Comparison of ENCODE assay signal across 8 cellular contexts in the genomic region with DNA sequence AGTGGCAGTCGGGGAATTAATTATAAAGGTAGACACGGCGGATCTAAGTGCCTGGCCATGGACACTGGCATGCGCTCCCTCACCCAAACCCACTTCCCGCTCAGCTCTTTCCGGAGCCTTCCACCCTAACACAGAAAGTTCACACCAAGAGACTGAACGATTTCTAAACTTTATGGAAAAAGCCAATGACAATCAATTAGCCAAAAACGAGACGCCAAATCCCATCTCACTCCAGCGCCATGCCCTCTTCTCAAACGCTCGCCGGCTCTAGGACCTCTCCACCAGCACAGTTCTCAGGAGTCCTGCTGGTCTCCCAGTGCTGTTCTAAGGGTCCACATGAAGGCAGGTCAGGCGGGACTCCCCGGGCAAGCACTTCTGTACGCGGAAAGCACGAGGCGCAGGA. TPM values are rescaled to one million over a fixed set of nuclear protein-coding genes. Genes with fewer than 3 reads are reported as not detected.
DNase-seq lines count a peak whose midpoint lies in the region; ATAC-seq and TF ChIP-seq lines count a peak whose summit lies in the region.

No MANE protein-coding gene starts in this region.

- H3K27ac Mint-ChIP-seq in dendritic cell treated with granulocyte-macrophage colony-stimulating factor and Interleukin-4, amounts not matched to agents 40 ng/mL and 50 ng/mL, for 4 days: peak overlapping the region; percentile 95
- peak overlapping the region; percentile 93 to 99 (median 98) for H3K27ac Mint-ChIP-seq in naive thymus-derived CD8-positive, alpha-beta T cell

- intact Hi-C loops in dendritic cell treated with granulocyte-macrophage colony-stimulating factor and Interleukin-4, amounts not matched to agents 40 ng/mL and 50 ng/mL, for 4 days (cut with micrococcal nuclease): loop anchor here (1.0 to 10.0 kb wide), 5 partner anchors 30 to 519 kb away; a partner anchor contains a TSS

- H3K4me3 ChIP-seq in LNCaP clone FGC (ENCODE audit: low read depth, low read length): peak overlapping the region; percentile 91

- H3K27me3 Mint-ChIP-seq in dendritic cell treated with granulocyte-macrophage colony-stimulating factor and Interleukin-4, amounts not matched to agents 40 ng/mL and 50 ng/mL, for 4 days: no peaks in the 10 kb centered on the region
- no peaks in the 10 kb centered on the region for H3K27me3 Mint-ChIP-seq in naive thymus-derived CD8-positive, alpha-beta T cell

- TF ChIP-seq CTCF in LNCaP clone FGC (IDR thresholded peaks at IDR 0.05; ENCODE audit: control insufficient read depth, extremely low read depth, insufficient read depth): no peak

- ATAC-seq in naive thymus-derived CD8-positive, alpha-beta T cell: peak; percentile 0 to 2
- no peak for ATAC-seq in GM21381 (IDR thresholded peaks at IDR 0.05; ENCODE audit: unreplicated experiment)

- H3K4me1 Mint-ChIP-seq in dendritic cell treated with granulocyte-macrophage colony-stimulating factor and Interleukin-4, amounts not matched to agents 40 ng/mL and 50 ng/mL, for 4 days (ENCODE audit: low read depth): peaks cover 22% of the 10 kb centered on the region
- peaks cover 11 to 31% (median 26%) of the 10 kb centered on the region in 4 donors for H3K4me1 Mint-ChIP-seq in naive thymus-derived CD8-positive, alpha-beta T cell

- H3K9me3 Mint-ChIP-seq in dendritic cell treated with granulocyte-macrophage colony-stimulating factor and Interleukin-4, amounts not matched to agents 40 ng/mL and 50 ng/mL, for 4 days: no peaks in the 10 kb centered on the region
- no peaks in the 10 kb centered on the region for H3K9me3 Mint-ChIP-seq in naive thymus-derived CD8-positive, alpha-beta T cell

- DNase-seq in NOMO-1 (lab: John Stamatoyannopoulos, UW; ENCODE audit: unreplicated experiment in 2 of 2): peak; percentile 10 to 18
- no peak for DNase-seq in NOMO-1 treated with DMSO at 0.1 percent for 48 hours (lab: John Stamatoyannopoulos, UW; ENCODE audit: unreplicated experiment)
- no peak for DNase-seq in LNCaP clone FGC (ENCODE audit: low read depth)
- no peak for DNase-seq in naive thymus-derived CD8-positive, alpha-beta T cell
- DNase-seq in EL: no peak
- no peak for DNase-seq in NCI-H2107 treated with DMSO at 0.1 percent for 48 hours (lab: John Stamatoyannopoulos, UW; ENCODE audit: unreplicated experiment)

- POLR2A ChIA-PET in naive thymus-derived CD8-positive, alpha-beta T cell (lab: Charles Lee): interaction anchor here (0.5 to 4.2 kb wide), 8 partner anchors 30 to 644 kb away, joined by 3 to 50 read pairs (median 5); a partner anchor contains a TSS

- peak overlapping the region; percentile 92 for H3K4me3 Mint-ChIP-seq in dendritic cell treated with granulocyte-macrophage colony-stimulating factor and Interleukin-4, amounts not matched to agents 40 ng/mL and 50 ng/mL, for 4 days
- peak overlapping the region; percentile 91 to 99 (median 98) for H3K4me3 Mint-ChIP-seq in naive thymus-derived CD8-positive, alpha-beta T cell

- H3K36me3 Mint-ChIP-seq in dendritic cell treated with granulocyte-macrophage colony-stimulating factor and Interleukin-4, amounts not matched to agents 40 ng/mL and 50 ng/mL, for 4 days (ENCODE audit: low read depth): peaks cover 24% of the 10 kb centered on the region
- H3K36me3 Mint-ChIP-seq in naive thymus-derived CD8-positive, alpha-beta T cell: peaks cover 0 to 6% (median 0%) of the 10 kb centered on the region in 3 donors

RNA-seq across cellular contexts. Expression of a gene that starts 0.6 kb away (rescaled TPM):
- total RNA-seq in naive thymus-derived CD8-positive, alpha-beta T cell: 10 to 100 TPM; 94.8 to 95.3 TPM
- polyA plus RNA-seq in naive thymus-derived CD8-positive, alpha-beta T cell: 100 to 1,000 TPM; 390 to 417 (median 416) TPM

RNA-seq across cellular contexts. Expression of a gene that starts 55.6 kb away (rescaled TPM):
- total RNA-seq in naive thymus-derived CD8-positive, alpha-beta T cell: 1 to 10 TPM; 2.4 to 3.0 TPM
- polyA plus RNA-seq in naive thymus-derived CD8-positive, alpha-beta T cell: 1 to 10 TPM; 1.7 to 8.0 (median 2.5) TPM

Comparison
In these comparisons a context has a peak if more than half of its experiments do, and no peak if none do; other contexts are left out.
1. DNase-seq: peak in NOMO-1 (2 of 2); none in NOMO-1 treated with DMSO at 0.1 percent for 48 hours (single experiment), LNCaP clone FGC (single experiment), naive thymus-derived CD8-positive, alpha-beta T cell (0 of 10), EL (single experiment) and NCI-H2107 treated with DMSO at 0.1 percent for 48 hours (single experiment).